ENCODE assay signal across 1 cellular context in genomic region chr3:46124216-46125143, GRCh38.
TF ChIP-seq lines count a peak whose summit lies in the region.

No MANE protein-coding gene starts in this region.

TF ChIP-seq in GM23338, 12 proteins besides CTCF, POLR2A, EP300 and RAD21:
- no peak for TF ChIP-seq POLR2AphosphoS5 (IDR thresholded peaks at IDR 0.05; ENCODE audit: low read depth)
- TF ChIP-seq ZNF114 (CRISPR knock-in tag; IDR thresholded peaks at IDR 0.05), result no peak
- no peak for TF ChIP-seq NANOG (IDR thresholded peaks at IDR 0.05; ENCODE audit: borderline replicate concordance)
- no peak for TF ChIP-seq ZNF331 (CRISPR knock-in tag; IDR thresholded peaks at IDR 0.05; ENCODE audit: low read depth)
- no peak for TF ChIP-seq REST (IDR thresholded peaks at IDR 0.05; ENCODE audit: unreplicated experiment)
